ENCODE assay signal across 8 cellular contexts in the genomic region with DNA sequence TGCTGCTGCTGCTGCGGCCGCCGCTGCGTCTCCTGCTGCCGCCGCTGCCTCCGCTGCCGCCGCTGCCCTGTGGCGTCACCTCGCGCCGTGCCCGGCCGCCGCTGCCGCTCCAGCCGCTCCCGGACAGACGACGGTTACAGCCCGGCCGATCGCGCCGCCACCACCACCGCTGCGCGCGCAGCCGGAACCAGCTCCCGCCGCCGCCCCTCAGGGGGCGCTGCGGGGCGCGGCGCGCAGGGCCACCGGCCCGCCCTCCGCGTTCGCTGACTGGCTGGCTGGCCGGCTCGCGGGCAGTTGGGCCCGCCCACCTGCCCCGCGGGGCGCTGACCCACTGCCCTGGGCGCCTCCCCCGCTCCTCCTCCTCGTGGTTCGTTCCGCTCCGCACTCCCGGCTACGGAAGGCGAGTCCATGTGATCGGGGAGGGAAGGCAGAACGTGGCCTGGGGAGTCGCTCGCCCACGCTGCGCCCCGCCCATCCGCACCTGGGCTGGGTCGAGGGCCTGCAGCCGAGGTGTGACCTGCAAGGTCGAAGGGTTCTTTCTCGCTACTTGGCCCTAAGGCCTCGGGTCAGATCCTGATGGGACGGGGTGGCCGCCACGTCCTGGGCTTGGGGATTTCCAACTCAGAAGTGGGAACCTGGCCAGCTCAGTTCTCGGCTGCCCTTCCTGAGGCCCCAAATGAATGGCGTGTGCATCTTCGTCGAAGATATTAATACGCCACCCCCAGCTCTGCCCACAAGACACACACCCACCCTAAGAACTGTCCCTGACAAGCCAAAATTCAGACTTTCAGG. TPM values are rescaled to one million over a fixed set of nuclear protein-coding genes. Genes with fewer than 3 reads are reported as not detected.
DNase-seq lines count a peak whose midpoint lies in the region; FAIRE-seq and TF ChIP-seq lines count a peak whose summit lies in the region.

A gene (minus strand): TSS at position 185 of the 792 bp plus-strand sequence. CDS start 19,303 bp downstream, outside the sequence.

- no peak within 1 kb of the TSS for H4K91ac ChIP-seq in neuronal stem cell (ENCODE audit: low read depth, low read length, poor library complexity)

- H3K36me3 ChIP-seq in HAP-1 (replicated peaks) (no peaks in the 10 kb centered on the region), MM.1S (replicated peaks; ENCODE audit: insufficient read depth, low read length) (no peaks in the 10 kb centered on the region), SJSA1 (peaks cover 20% of the 10 kb centered on the region), neuronal stem cell (replicated peaks in 1 of 2; ENCODE audit: control insufficient read depth in 2 of 2, insufficient read depth in 2 of 2, low read length in 2 of 2) (no peaks in the 10 kb centered on the region)

- peaks cover 45% of the 10 kb centered on the region for H3K79me2 ChIP-seq in MM.1S (ENCODE audit: low read length)

- peaks cover 43% of the 10 kb centered on the region for H3K4me1 ChIP-seq in HAP-1
- H3K4me1 ChIP-seq in MM.1S (ENCODE audit: low read length), result peaks cover 33% of the 10 kb centered on the region
- H3K4me1 ChIP-seq in SJSA1 (replicated peaks), result peaks cover 53% of the 10 kb centered on the region
- peaks cover 12 to 25% of the 10 kb centered on the region in 2 donors for H3K4me1 ChIP-seq in neuronal stem cell (ENCODE audit: control insufficient read depth in 2 of 2, insufficient read depth in 1 of 2, low read depth in 1 of 2, low read length in 2 of 2)

- peaks cover 26% of the 10 kb centered on the region for H3F3A ChIP-seq in MM.1S (ENCODE audit: insufficient read depth, low read length)

- H3K9ac ChIP-seq in MM.1S (ENCODE audit: low read length), result peak within 1 kb of the TSS; percentile 71
- H3K9ac ChIP-seq in neuronal stem cell (ENCODE audit: low read depth, low read length, poor library complexity), result peak within 1 kb of the TSS; percentile 100

- peak within 1 kb of the TSS; percentile 99 for H3K4me3 Mint-ChIP-seq in activated naive CD4-positive, alpha-beta T cell treated with anti-CD3 and anti-CD28 coated beads for 36 hours

- peaks cover 68% of the 10 kb centered on the region for H3K4me1 Mint-ChIP-seq in activated naive CD4-positive, alpha-beta T cell treated with anti-CD3 and anti-CD28 coated beads for 36 hours (ENCODE audit: low read depth)

- peaks cover 38% of the 10 kb centered on the region for H4K20me1 ChIP-seq in MM.1S (ENCODE audit: insufficient read depth, low read length)

- FAIRE-seq in frontal cortex (lab: Jason Lieb, UNC), result no peak

- H2BK15ac ChIP-seq in neuronal stem cell (ENCODE audit: low read length), result peak within 1 kb of the TSS; percentile 87

- H3K4me3 ChIP-seq in HAP-1 (peak within 1 kb of the TSS; percentile 64), MM.1S (ENCODE audit: low read length) (peak within 1 kb of the TSS; percentile 88), SJSA1 (peak within 1 kb of the TSS; percentile 99), neuronal stem cell (ENCODE audit: low read length in 2 of 2) (peak within 1 kb of the TSS; percentile 78 to 100)

- H3K36me3 Mint-ChIP-seq in activated naive CD4-positive, alpha-beta T cell treated with anti-CD3 and anti-CD28 coated beads for 36 hours (ENCODE audit: low read depth), result peaks cover 24% of the 10 kb centered on the region

- H3K4me2 ChIP-seq in MM.1S (ENCODE audit: low read depth, low read length) (peak within 1 kb of the TSS; percentile 87), neuronal stem cell (ENCODE audit: insufficient read depth, low read length, poor library complexity, severe bottlenecking) (peak within 1 kb of the TSS; percentile 68)

- no peak for TF ChIP-seq CTCF in MM.1S (IDR thresholded peaks at IDR 0.05; ENCODE audit: low read length)

- no peak within 1 kb of the TSS for H3K4ac ChIP-seq in neuronal stem cell (ENCODE audit: low read length)

- no peaks in the 10 kb centered on the region for H3K27me3 Mint-ChIP-seq in activated naive CD4-positive, alpha-beta T cell treated with anti-CD3 and anti-CD28 coated beads for 36 hours (ENCODE audit: low read depth)

- H3K27me3 ChIP-seq in HAP-1 (ENCODE audit: low read depth) (no peaks in the 10 kb centered on the region), MM.1S (replicated peaks; ENCODE audit: insufficient read depth, low read length) (no peaks in the 10 kb centered on the region), SJSA1 (replicated peaks) (no peaks in the 10 kb centered on the region), neuronal stem cell (ENCODE audit: control insufficient read depth in 3 of 3, insufficient read depth in 3 of 3, low read depth in 1 of 3, low read length in 3 of 3) (no peaks in the 10 kb centered on the region)

- H3K9me3 Mint-ChIP-seq in activated naive CD4-positive, alpha-beta T cell treated with anti-CD3 and anti-CD28 coated beads for 36 hours, result no peaks in the 10 kb centered on the region

- no peak within 1 kb of the TSS for H2BK120ac ChIP-seq in neuronal stem cell (ENCODE audit: low read depth, low read length)

- DNase-seq in GM04503 (ENCODE audit: low read depth) (peak; percentile 70), HAP-1 (ENCODE audit: low spot score in 2 of 2) (peak; percentile 91 to 96), MM.1S (peak; percentile 95), SJSA1 (ENCODE audit: low read depth in 1 of 2, low spot score in 2 of 2) (peak; percentile 95 to 97), frontal cortex (ENCODE audit: low spot score in 2 of 2) (peak; percentile 99), neuronal stem cell (ENCODE audit: low spot score) (peak; percentile 93), substantia nigra (lab: John Stamatoyannopoulos, UW) (peak; percentile 65 to 96 (median 90))
- peak; percentile 87 for DNase-seq in activated naive CD4-positive, alpha-beta T cell treated with anti-CD3 and anti-CD28 coated beads for 36 hours

- no peaks in the 10 kb centered on the region for H3K9me2 ChIP-seq in MM.1S (replicated peaks; ENCODE audit: insufficient read depth, low read length)

- peaks cover 5% of the 10 kb centered on the region for H3K79me1 ChIP-seq in neuronal stem cell (ENCODE audit: low read depth, low read length)

- no CpG with 5 or more reads among the region's 82 CpGs for WGBS in neuronal stem cell (ENCODE audit: extremely low coverage in 2 of 2, insufficient read length in 2 of 2, insufficient replicate concordance in 1 of 2), 2 donors

- CTCF ChIA-PET in activated naive CD4-positive, alpha-beta T cell treated with anti-CD3 and anti-CD28 coated beads for 36 hours (lab: Charles Lee), result interaction anchor here (0.6 to 8.9 kb wide), 10 partner anchors 14 to 123 kb away, joined by 3 to 167 read pairs (median 5); a partner anchor contains a TSS

- in situ Hi-C loops in HAP-1 (cut with MboI; ENCODE audit: low sequenced_read_pairs), result no loop called here

- H3K27ac Mint-ChIP-seq in activated naive CD4-positive, alpha-beta T cell treated with anti-CD3 and anti-CD28 coated beads for 36 hours, result peak within 1 kb of the TSS; percentile 99

- peak within 1 kb of the TSS; percentile 97 for H2AK5ac ChIP-seq in neuronal stem cell (ENCODE audit: low read depth, low read length)

- H3K23ac ChIP-seq in neuronal stem cell (ENCODE audit: low read depth, low read length, poor library complexity), result peak within 1 kb of the TSS; percentile 100

- H4K8ac ChIP-seq in neuronal stem cell (ENCODE audit: low read depth, low read length), result no peak within 1 kb of the TSS

- peak within 1 kb of the TSS; percentile 92 for H3K14ac ChIP-seq in neuronal stem cell (ENCODE audit: low read length)

- intact Hi-C loops in activated naive CD4-positive, alpha-beta T cell treated with anti-CD3 and anti-CD28 coated beads for 36 hours (cut with micrococcal nuclease), result loop anchor here (2.0 to 10.0 kb wide), 5 partner anchors 44 to 876 kb away; a partner anchor contains a TSS

- H2AFZ ChIP-seq in MM.1S (ENCODE audit: low read length), result peak within 1 kb of the TSS; percentile 65
- peak within 1 kb of the TSS; percentile 86 for H2AFZ ChIP-seq in neuronal stem cell (ENCODE audit: low read length)

- peak within 1 kb of the TSS; percentile 98 for H3K18ac ChIP-seq in neuronal stem cell (ENCODE audit: low read length)

- H2BK12ac ChIP-seq in neuronal stem cell (ENCODE audit: low read length), result no peak within 1 kb of the TSS

- peak within 1 kb of the TSS; percentile 43; the same call in 1 of the 2 replicates for H3K27ac ChIP-seq in MM.1S (ENCODE audit: low read length)
- H3K27ac ChIP-seq in SJSA1, result peak within 1 kb of the TSS; percentile 82
- H3K27ac ChIP-seq in neuronal stem cell (replicated peaks; ENCODE audit: low read length), result peak within 1 kb of the TSS; percentile 82
- H3K27ac ChIP-seq in substantia nigra (ENCODE audit: low read depth, low read length, poor library complexity, severe bottlenecking), result peak within 1 kb of the TSS; percentile 94

- peak within 1 kb of the TSS; percentile 54 for H2BK5ac ChIP-seq in neuronal stem cell (ENCODE audit: low read length)

- H3K9me3 ChIP-seq in HAP-1 (no peaks in the 10 kb centered on the region), MM.1S (replicated peaks; ENCODE audit: insufficient read depth, low read length) (no peaks in the 10 kb centered on the region), SJSA1 (replicated peaks) (no peaks in the 10 kb centered on the region), neuronal stem cell (replicated peaks in 1 of 2; ENCODE audit: control insufficient read depth in 2 of 2, insufficient read depth in 1 of 2, low read depth in 1 of 2, low read length in 2 of 2) (no peaks in the 10 kb centered on the region)

RNA-seq across cellular contexts. Expression of the gene that starts here (rescaled TPM):
- total RNA-seq in SJSA1 (2014; rRNA removed; shearing (Covaris generic)), result 287 and 325 TPM in 2 replicates
- 100 to 1,000 TPM; 240 to 263 TPM for total RNA-seq in activated naive CD4-positive, alpha-beta T cell treated with anti-CD3 and anti-CD28 coated beads for 36 hours
- 455 TPM for total RNA-seq in frontal cortex
- 306 TPM for polyA plus RNA-seq in neuronal stem cell (2013, experiment 1 of 2)
- polyA plus RNA-seq in neuronal stem cell (2013, experiment 2 of 2), result 334 TPM

Comparison
In these comparisons a context has a peak if more than half of its experiments do, and no peak if none do; other contexts are left out.
1. Peak in every context shown above with its lines: DNase-seq, H3K4me3 ChIP-seq and H3K27ac ChIP-seq.
2. H3K27ac ChIP-seq: peak in every context shown above with its lines; median percentile 94 in substantia nigra; 82 in SJSA1; 82 in neuronal stem cell; 43 in MM.1S.